17 cellular contexts compared by ENCODE assay signal in genomic region chr14:84877061-84877460, GRCh38.
DNase-seq lines count a peak whose midpoint lies in the region; ATAC-seq and TF ChIP-seq lines count a peak whose summit lies in the region.
"Had no signal": no experiment of that assay in that cellular context is flagged by ENCODE, and none has a peak within 500 bp of the region (broad histone marks: within the 10 kb centered on the region; RNA-seq: fewer than 3 reads in every experiment).

No MANE protein-coding gene starts in this region.

- no peaks in the 10 kb centered on the region for H3K27me3 Mint-ChIP-seq in GM23338 (ENCODE audit: insufficient read depth, low read depth, poor library complexity)
- no peaks in the 10 kb centered on the region for H3K27me3 Mint-ChIP-seq in mesothelial cell of epicardium (ENCODE audit: low read depth)
- H3K27me3 Mint-ChIP-seq in activated CD8-positive, alpha-beta T cell treated with anti-CD3 and anti-CD28 coated beads for 36 hours, result no peaks in the 10 kb centered on the region
- H3K27me3 Mint-ChIP-seq: B cell; CD4-positive, alpha-beta T cell had no signal

- ATAC-seq in GM23338 (no peak), GM18519 (IDR thresholded peaks at IDR 0.05; ENCODE audit: low FRiP score, unreplicated experiment) (no peak)
- ATAC-seq in activated CD8-positive, alpha-beta T cell treated with anti-CD3 and anti-CD28 coated beads for 36 hours, result no peak
- ATAC-seq: A549; CD8-positive, alpha-beta T cell had no signal

- POLR2A ChIA-PET in activated CD8-positive, alpha-beta T cell treated with anti-CD3 and anti-CD28 coated beads for 36 hours (lab: Charles Lee), result no interaction called here

- H3K27ac ChIP-seq in GM23338 (ENCODE audit: low read depth), result no peak overlapping the region
- H3K27ac ChIP-seq: 22Rv1; A549; BLaER1 treated with 17β-estradiol and CSF1 and Interleukin-3, amounts not matched to agents 10 nM and 100 nM; C4-2B had no signal

- no peaks in the 10 kb centered on the region for H3K79me2 ChIP-seq in GM23338 (replicated peaks; ENCODE audit: insufficient read depth)

- TF ChIP-seq CTCF in GM23338 (conservative IDR thresholded peaks at IDR 0.05; ENCODE audit: low read depth in 2 of 2), result no peak
- TF ChIP-seq CTCF in mesothelial cell of epicardium (IDR thresholded peaks at IDR 0.05; ENCODE audit: unreplicated experiment), result no peak
- no peak for TF ChIP-seq CTCF in activated CD8-positive, alpha-beta T cell treated with anti-CD3 and anti-CD28 coated beads for 36 hours (IDR thresholded peaks at IDR 0.05)

- no peaks in the 10 kb centered on the region for H3K27me3 ChIP-seq in GM23338 (ENCODE audit: insufficient read depth)
- H3K27me3 ChIP-seq: BLaER1 treated with 17β-estradiol and CSF1 and Interleukin-3, amounts not matched to agents 10 nM and 100 nM had no signal

- peaks cover 10% of the 10 kb centered on the region; the same call in 2 of the 3 replicates for H3K4me1 Mint-ChIP-seq in GM23338
- H3K4me1 Mint-ChIP-seq in mesothelial cell of epicardium, result peaks cover 10% of the 10 kb centered on the region
- H3K4me1 Mint-ChIP-seq in activated CD8-positive, alpha-beta T cell treated with anti-CD3 and anti-CD28 coated beads for 36 hours (ENCODE audit: low read depth), result no peaks in the 10 kb centered on the region
- H3K4me1 Mint-ChIP-seq: B cell had no signal

- no peak overlapping the region for H3K4me3 Mint-ChIP-seq in GM23338
- no peak overlapping the region for H3K4me3 Mint-ChIP-seq in mesothelial cell of epicardium
- H3K4me3 Mint-ChIP-seq in activated CD8-positive, alpha-beta T cell treated with anti-CD3 and anti-CD28 coated beads for 36 hours, result no peak overlapping the region
- H3K4me3 Mint-ChIP-seq: B cell; CD4-positive, alpha-beta T cell; CD8-positive, alpha-beta T cell had no signal

- H3K36me3 Mint-ChIP-seq in GM23338 (ENCODE audit: low read depth) (no peaks in the 10 kb centered on the region), mesothelial cell of epicardium (no peaks in the 10 kb centered on the region)
- no peaks in the 10 kb centered on the region for H3K36me3 Mint-ChIP-seq in activated CD8-positive, alpha-beta T cell treated with anti-CD3 and anti-CD28 coated beads for 36 hours (ENCODE audit: low read depth)
- H3K36me3 Mint-ChIP-seq: CD8-positive, alpha-beta T cell had no signal

- H3K9me3 Mint-ChIP-seq in GM23338, result no peaks in the 10 kb centered on the region
- H3K9me3 Mint-ChIP-seq in mesothelial cell of epicardium, result peaks cover 8% of the 10 kb centered on the region
- H3K9me3 Mint-ChIP-seq in activated CD8-positive, alpha-beta T cell treated with anti-CD3 and anti-CD28 coated beads for 36 hours, result peaks cover 3% of the 10 kb centered on the region

- H4K20me1 ChIP-seq in GM23338 (replicated peaks; ENCODE audit: insufficient read depth), result no peaks in the 10 kb centered on the region
- H4K20me1 ChIP-seq: BLaER1 treated with 17β-estradiol and CSF1 and Interleukin-3, amounts not matched to agents 10 nM and 100 nM had no signal

- no peaks in the 10 kb centered on the region for H3K9me2 ChIP-seq in GM23338 (ENCODE audit: insufficient read depth)

- H3K27ac Mint-ChIP-seq in GM23338 (no peak overlapping the region), mesothelial cell of epicardium (peak overlapping the region; percentile 62)
- H3K27ac Mint-ChIP-seq in activated CD8-positive, alpha-beta T cell treated with anti-CD3 and anti-CD28 coated beads for 36 hours, result no peak overlapping the region
- H3K27ac Mint-ChIP-seq: B cell; CD4-positive, alpha-beta T cell; CD8-positive, alpha-beta T cell had no signal

- H2AFZ ChIP-seq in GM23338, result no peak overlapping the region

- H3K4me3 ChIP-seq in GM23338, result no peak overlapping the region
- H3K4me3 ChIP-seq: A549; BLaER1 treated with 17β-estradiol and CSF1 and Interleukin-3, amounts not matched to agents 10 nM and 100 nM had no signal

- intact Hi-C loops in activated CD8-positive, alpha-beta T cell treated with anti-CD3 and anti-CD28 coated beads for 36 hours (cut with micrococcal nuclease), result no loop called here

- DNase-seq in GM23338 (ENCODE audit: low spot score) (no peak), astrocyte of the hippocampus (ENCODE audit: low read depth, low spot score) (peak; percentile 14), mesothelial cell of epicardium (ENCODE audit: low spot score in 2 of 2, unreplicated experiment in 2 of 2) (no peak)
- no peak for DNase-seq in activated CD8-positive, alpha-beta T cell treated with anti-CD3 and anti-CD28 coated beads for 36 hours
- DNase-seq: AML-193; Caco-2; Calu3; CD4-positive, alpha-beta T cell; CD8-positive, alpha-beta T cell; DMS79 treated with DMSO at 0.1 percent for 48 hours; GF-D8 had no signal

- 0 out of 2 replicates have a peak, but pooled peaks cover 4% of the 10 kb centered on the region for H3K4me1 ChIP-seq in GM23338 (ENCODE audit: insufficient read depth)
- H3K4me1 ChIP-seq: A549; BLaER1 treated with 17β-estradiol and CSF1 and Interleukin-3, amounts not matched to agents 10 nM and 100 nM; Caco-2 had no signal

- 0 out of 2 replicates have a peak overlapping the region, but pooled peaks have one; percentile 13 for H3K4me2 ChIP-seq in GM23338
- H3K4me2 ChIP-seq: A549; BLaER1 treated with 17β-estradiol and CSF1 and Interleukin-3, amounts not matched to agents 10 nM and 100 nM had no signal

- H3F3A ChIP-seq in GM23338 (replicated peaks; ENCODE audit: low read depth), result no peaks in the 10 kb centered on the region

- H3K36me3 ChIP-seq in GM23338 (ENCODE audit: insufficient read depth), result no peaks in the 10 kb centered on the region
- H3K36me3 ChIP-seq: BLaER1 treated with 17β-estradiol and CSF1 and Interleukin-3, amounts not matched to agents 10 nM and 100 nM had no signal

- CTCF ChIA-PET in activated CD8-positive, alpha-beta T cell treated with anti-CD3 and anti-CD28 coated beads for 36 hours (lab: Charles Lee), result no interaction called here

TF ChIP-seq in GM23338, 12 proteins besides CTCF, POLR2A, EP300 and RAD21:
- no peak for TF ChIP-seq POLR2AphosphoS5 (IDR thresholded peaks at IDR 0.05; ENCODE audit: low read depth)
- no peak for TF ChIP-seq EZH2phosphoT487 (IDR thresholded peaks at IDR 0.05; ENCODE audit: unreplicated experiment)
- TF ChIP-seq ZNF331 (CRISPR knock-in tag; IDR thresholded peaks at IDR 0.05; ENCODE audit: low read depth), result no peak
- TF ChIP-seq NANOG (IDR thresholded peaks at IDR 0.05; ENCODE audit: borderline replicate concordance), result no peak
- no peak for TF ChIP-seq ZNF462 (CRISPR knock-in tag; IDR thresholded peaks at IDR 0.05)
- TF ChIP-seq EZH2 (IDR thresholded peaks at IDR 0.05; ENCODE audit: low read depth, unreplicated experiment), result no peak
- TF ChIP-seq STAT1 (IDR thresholded peaks at IDR 0.05; ENCODE audit: unreplicated experiment), result no peak
